In the genomic region with DNA sequence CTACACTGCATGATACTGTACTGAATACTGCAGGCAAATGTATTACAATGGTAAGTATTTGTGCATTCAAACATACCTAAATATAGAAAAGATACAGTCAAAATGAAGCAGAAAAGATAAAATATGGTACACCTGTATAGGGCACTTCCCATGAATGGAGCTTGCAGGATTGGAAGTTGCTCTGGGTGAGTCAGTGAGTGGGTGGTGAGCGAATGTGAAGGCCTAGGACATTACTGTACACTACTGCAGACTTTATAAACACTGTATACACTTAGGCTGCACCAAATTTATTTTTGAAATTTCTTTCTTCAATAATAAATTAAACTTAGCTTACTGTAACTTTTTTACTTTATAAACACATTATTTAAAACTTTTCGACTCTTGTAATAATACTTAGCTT, we compare ENCODE assay signal across 16 cellular contexts.
DNase-seq lines count a peak whose midpoint lies in the region; ATAC-seq, FAIRE-seq and TF ChIP-seq lines count a peak whose summit lies in the region.
"Had no signal": no experiment of that assay in that cellular context is flagged by ENCODE, and none has a peak within 500 bp of the region (broad histone marks: within the 10 kb centered on the region; RNA-seq: fewer than 3 reads in every experiment).

No MANE protein-coding gene starts in this region.

- intact Hi-C loops in HCT116 (cut with micrococcal nuclease): no loop called here
- intact Hi-C loops in pancreas (cut with DNase I): no loop called here
- intact Hi-C loops in posterior cingulate gyrus (cut with DNase I): no loop called here

- no peak overlapping the region for H3K27ac Mint-ChIP-seq in astrocyte (ENCODE audit: unreplicated experiment)

- TF ChIP-seq CTCF in HCT116 (IDR thresholded peaks at IDR 0.05 in 2 of 3, conservative IDR thresholded peaks at IDR 0.05 in 1 of 3; ENCODE audit: borderline replicate concordance in 1 of 3, insufficient read depth in 1 of 3, low read depth in 2 of 3, low read length in 2 of 3) (no peak), astrocyte (IDR thresholded peaks at IDR 0.05; ENCODE audit: insufficient read depth, low read depth, low read length) (no peak), pancreas (IDR thresholded peaks at IDR 0.05) (no peak)

- H3K27ac ChIP-seq in HCT116 (ENCODE audit: low read depth, low read length) (no peak overlapping the region), astrocyte (ENCODE audit: low read depth, low read length) (no peak overlapping the region), pancreas (no peak overlapping the region)
- H3K27ac ChIP-seq: C4-2B, SJSA1 had no signal

- FAIRE-seq in astrocyte (lab: Jason Lieb, UNC) (no peak), frontal cortex (lab: Jason Lieb, UNC) (peak; percentile 95), pancreas (lab: Jason Lieb, UNC) (no peak)
- FAIRE-seq: H54 had no signal

- H3K4me1 ChIP-seq in HCT116 (ENCODE audit: control insufficient read depth in 1 of 2, insufficient read depth in 2 of 2, low read length in 2 of 2): peaks cover 0 to 12% of the 10 kb centered on the region in 2 experiments; a peak in 2 of 4 replicates
- H3K4me1 ChIP-seq in astrocyte (ENCODE audit: insufficient read depth, low read length): peaks cover 16% of the 10 kb centered on the region
- no peaks in the 10 kb centered on the region for H3K4me1 ChIP-seq in pancreas

- RAD21 ChIA-PET in HCT116 (lab: Charles Lee; ENCODE audit: low non-redundant PET in 1 of 2, low total read pairs in 2 of 2, uncharacterized antibody in 2 of 2, unreplicated experiment in 2 of 2): no interaction called here

- 94 to 100% methylated on average over 2 of the region's 2 CpGs for WGBS in pancreas, 2 donors

- H3K4me3 ChIP-seq in HCT116 (replicated peaks in 1 of 2; ENCODE audit: low read depth in 1 of 2, low read length in 2 of 2) (no peak overlapping the region), astrocyte (ENCODE audit: insufficient read depth, low read depth, low read length) (no peak overlapping the region), pancreas (no peak overlapping the region)
- H3K4me3 ChIP-seq: SJSA1 had no signal

- POLR2A ChIA-PET in HCT116 (lab: Charles Lee): no interaction called here

- no peak overlapping the region for H3K9ac ChIP-seq in HCT116 (ENCODE audit: low read length)
- no peak overlapping the region for H3K9ac ChIP-seq in astrocyte (ENCODE audit: low read length)

- H3K36me3 Mint-ChIP-seq in astrocyte (ENCODE audit: low read depth, unreplicated experiment): peaks cover 27% of the 10 kb centered on the region

- no peaks in the 10 kb centered on the region for H3K9me2 ChIP-seq in HCT116 (ENCODE audit: insufficient read depth)

- no peaks in the 10 kb centered on the region for H3K9me3 ChIP-seq in HCT116 (ENCODE audit: control insufficient read depth in 1 of 2, insufficient read depth in 1 of 2, low read depth in 1 of 2, low read length in 2 of 2)
- no peaks in the 10 kb centered on the region for H3K9me3 ChIP-seq in astrocyte (ENCODE audit: insufficient read depth, low read depth, low read length)
- no peaks in the 10 kb centered on the region for H3K9me3 ChIP-seq in pancreas
- H3K9me3 ChIP-seq: SJSA1 had no signal

- no peaks in the 10 kb centered on the region for H3K36me3 ChIP-seq in HCT116 (ENCODE audit: control insufficient read depth in 1 of 2, insufficient read depth in 2 of 2, low read length in 2 of 2)
- H3K36me3 ChIP-seq in astrocyte (ENCODE audit: insufficient read depth, low read length): peaks cover 4% of the 10 kb centered on the region
- H3K36me3 ChIP-seq in pancreas: no peaks in the 10 kb centered on the region

- no peaks in the 10 kb centered on the region for H3K9me3 Mint-ChIP-seq in astrocyte (ENCODE audit: unreplicated experiment)

- TF ChIP-seq RAD21 in HCT116 (IDR thresholded peaks at IDR 0.05; ENCODE audit: low read depth): no peak

- H4K20me1 ChIP-seq in HCT116 (ENCODE audit: insufficient read depth) (no peaks in the 10 kb centered on the region; the same call in 1 of the 2 replicates), astrocyte (ENCODE audit: insufficient read depth, low read length) (peaks cover 24% of the 10 kb centered on the region)

- H3K4me1 Mint-ChIP-seq in astrocyte (ENCODE audit: low read depth, unreplicated experiment): peaks cover 21% of the 10 kb centered on the region

- ATAC-seq in HCT116 (no peak), pancreas (no peak)

- DNase-seq in Daoy (ENCODE audit: low read depth): peak; percentile 32
- DNase-seq in HCT116 (ENCODE audit: low read depth, low spot score): no peak
- DNase-seq in astrocyte (ENCODE audit: low read depth): peak; percentile 56
- DNase-seq in frontal cortex (ENCODE audit: low spot score in 2 of 2): no peak
- DNase-seq in activated CD8-positive, alpha-beta memory T cell treated with anti-CD3 and anti-CD28 coated beads for 24 hours: no peak
- DNase-seq in pancreas: no peak
- DNase-seq in posterior cingulate gyrus: no peak
- DNase-seq: DMS 273 treated with DMSO at 0.1 percent for 48 hours, Kasumi-1, NCI-H1417, NCI-H1930, NCI-H2171, NCI-H446 treated with DMSO at 0.1 percent for 48 hours had no signal

- H3K4me2 ChIP-seq in HCT116 (ENCODE audit: low read length) (peak overlapping the region; percentile 8; the same call in 1 of the 2 replicates), astrocyte (ENCODE audit: low read length) (peak overlapping the region; percentile 1)

- CTCF ChIA-PET in HCT116 (lab: Charles Lee): no interaction called here

- BruUV-seq in HCT116 (replicated peaks; lab: Mats Ljungman, UMichigan): no TSS peak

- H3K79me2 ChIP-seq in HCT116 (ENCODE audit: insufficient read depth, low read length) (no peaks in the 10 kb centered on the region), astrocyte (ENCODE audit: insufficient read depth, low read length) (peaks cover 3% of the 10 kb centered on the region)

- TF ChIP-seq POLR2A in HCT116 (IDR thresholded peaks at IDR 0.05; ENCODE audit: borderline replicate concordance, extremely low read depth, insufficient read depth, insufficient read length): no peak

- no peaks in the 10 kb centered on the region for H3K27me3 ChIP-seq in HCT116 (ENCODE audit: insufficient read depth, low read length)
- H3K27me3 ChIP-seq in astrocyte (ENCODE audit: insufficient read depth, low read length): no peaks in the 10 kb centered on the region
- H3K27me3 ChIP-seq in pancreas: no peaks in the 10 kb centered on the region
- H3K27me3 ChIP-seq: SJSA1 had no signal

- no peak overlapping the region for H3K4me3 Mint-ChIP-seq in astrocyte (ENCODE audit: unreplicated experiment)

- H2AFZ ChIP-seq in HCT116 (ENCODE audit: low read depth, low read length, poor library complexity, severe bottlenecking): no peak overlapping the region
- H2AFZ ChIP-seq in astrocyte (ENCODE audit: low read depth, low read length): no peak overlapping the region

- H3K27me3 Mint-ChIP-seq in astrocyte (ENCODE audit: low read depth, unreplicated experiment): no peaks in the 10 kb centered on the region

TF ChIP-seq in HCT116, 20 proteins besides CTCF, POLR2A, EP300 and RAD21:
- peak; percentile 55; the same call in 1 of the 2 replicates for TF ChIP-seq EGR1 (IDR thresholded peaks at IDR 0.05; ENCODE audit: low read depth)
- TF ChIP-seq ZNF274 (IDR thresholded peaks at IDR 0.05; ENCODE audit: low read depth, low read length): no peak

Comparison
In these comparisons a context has a peak if more than half of its experiments do, and no peak if none do; other contexts are left out.
1. DNase-seq: peak in Daoy (single experiment) and astrocyte (single experiment); none in HCT116 (single experiment), frontal cortex (0 of 2), activated CD8-positive, alpha-beta memory T cell treated with anti-CD3 and anti-CD28 coated beads for 24 hours (single experiment), pancreas (0 of 6) and posterior cingulate gyrus (0 of 10).